ENCODE assay signal across 9 cellular contexts in genomic region chr16:67504190-67505021, GRCh38.
DNase-seq lines count a peak whose midpoint lies in the region; ATAC-seq lines count a peak whose summit lies in the region.
"Had no signal": no experiment of that assay in that cellular context is flagged by ENCODE, and none has a peak within 500 bp of the region (broad histone marks: within the 10 kb centered on the region; RNA-seq: fewer than 3 reads in every experiment).

No MANE protein-coding gene starts in this region.

- ATAC-seq in GM21515 (IDR thresholded peaks at IDR 0.05; ENCODE audit: unreplicated experiment) (peak; percentile 52), GM19452 (IDR thresholded peaks at IDR 0.05; ENCODE audit: unreplicated experiment) (no peak)
- ATAC-seq: body of pancreas had no signal

- in situ Hi-C loops in KBM-7 (cut with MboI; ENCODE audit: low pct_unique_long_range_greater_than_20kb, low sequenced_read_pairs), result no loop called here

- DNase-seq in RKO (ENCODE audit: low spot score), result peak; percentile 23
- DNase-seq in epidermal melanocyte (ENCODE audit: insufficient read length, low spot score), result peak; percentile 19
- peak; percentile 42 for DNase-seq in stimulated activated CD4-positive, alpha-beta T cell treated with anti-CD3 and anti-CD28 coated beads, Interleukin-15, amount 100 ng/mL, for 24 hours
- DNase-seq in SIG-M5 (lab: John Stamatoyannopoulos, UW), result no peak
- DNase-seq in KBM-7, result no peak
- DNase-seq in AML-193 (lab: John Stamatoyannopoulos, UW), result no peak

Comparison
In these comparisons a context has a peak if more than half of its experiments do, and no peak if none do; other contexts are left out.
1. DNase-seq: peak in RKO (single experiment), epidermal melanocyte (single experiment) and stimulated activated CD4-positive, alpha-beta T cell treated with anti-CD3 and anti-CD28 coated beads, Interleukin-15, amount 100 ng/mL, for 24 hours (single experiment); none in SIG-M5 (single experiment), KBM-7 (single experiment) and AML-193 (0 of 2).